In the genomic region with DNA sequence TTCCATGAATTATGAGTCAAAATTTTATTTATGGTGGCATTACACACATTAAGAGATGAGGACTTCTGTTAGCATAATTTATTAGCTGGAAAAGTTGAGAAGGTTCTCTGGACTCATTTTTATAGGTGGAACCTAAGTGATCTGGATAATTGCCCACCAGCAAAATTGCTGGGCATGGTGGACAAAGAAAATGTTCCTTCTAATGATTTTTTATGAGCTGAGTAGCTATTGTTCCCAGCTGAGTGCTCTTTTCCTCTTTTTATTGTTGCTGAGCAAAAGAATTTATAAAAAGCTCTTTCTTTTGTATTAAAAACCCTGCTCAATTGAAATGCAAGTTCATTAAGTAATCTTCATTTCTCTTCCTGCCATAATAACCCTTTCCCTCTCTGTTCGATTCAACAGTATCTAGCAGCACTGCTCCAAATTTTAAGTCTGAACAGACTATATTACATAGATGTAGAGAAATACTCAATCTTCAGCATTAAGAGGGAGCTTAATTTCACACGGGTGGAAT, we compare ENCODE assay signal across 27 cellular contexts.
"Had no signal": no experiment of that assay in that cellular context is flagged by ENCODE, and none has a peak within 500 bp of the region (broad histone marks: within the 10 kb centered on the region; RNA-seq: fewer than 3 reads in every experiment).

No MANE protein-coding gene starts in this region.

- ATAC-seq: activated CD8-positive, alpha-beta T cell treated with anti-CD3 and anti-CD28 coated beads, Interleukin-2, amount 10 ng/mL, durations not matched to agents 7 days and 5 days; activated naive CD8-positive, alpha-beta T cell treated with anti-CD3 and anti-CD28 coated beads, Interleukin-2, amount 50 U/mL, for 24 hours; Panc1 had no signal

- H3K4me3 Mint-ChIP-seq: activated CD4-positive, alpha-beta T cell treated with anti-CD3 and anti-CD28 coated beads, Interleukin-2, amount 10 ng/mL, durations not matched to agents 24 days and 14 days; activated CD8-positive, alpha-beta T cell treated with anti-CD3 and anti-CD28 coated beads, Interleukin-2, amount 10 ng/mL, durations not matched to agents 7 days and 5 days; activated naive CD8-positive, alpha-beta T cell; activated naive CD8-positive, alpha-beta T cell treated with anti-CD3 and anti-CD28 coated beads, Interleukin-2, amount 50 U/mL, for 24 hours; activated T-cell treated with anti-CD3 and anti-CD28 coated beads, Interleukin-2, amount 50 U/mL, for 24 hours; brain had no signal

- DNase-seq: activated CD4-positive, alpha-beta T cell treated with anti-CD3 and anti-CD28 coated beads, Interleukin-2, amount 10 ng/mL, durations not matched to agents 24 days and 14 days; activated CD4-positive, alpha-beta T cell treated with anti-CD3 and anti-CD28 coated beads, Interleukin-2, amount 50 U/mL, for 4 hours; activated CD8-positive, alpha-beta T cell treated with anti-CD3 and anti-CD28 coated beads, Interleukin-2, amount 10 ng/mL, durations not matched to agents 7 days and 5 days; activated gamma-delta T cell; activated naive CD4-positive, alpha-beta T cell treated with Interleukin-2 at 50 U/mL for 16 hours; activated naive CD8-positive, alpha-beta T cell treated with anti-CD3 and anti-CD28 coated beads, Interleukin-2, amount 50 U/mL, for 24 hours; activated T-cell treated with anti-CD3 and anti-CD28 coated beads, Interleukin-2, amount 50 U/mL, for 24 hours; anterior cingulate cortex; caudate nucleus; cerebellar nuclear complex; NCI-H1092 treated with DMSO at 0.1 percent for 48 hours; NCI-H1417; NCI-H146; NCI-H187; NCI-H2029 treated with DMSO at 0.1 percent for 48 hours; NCI-H2107; NCI-H226; NCI-H524; NCI-H69; SHP77; SJCRH30; T1000 had no signal

- H3K9me3 Mint-ChIP-seq: activated CD4-positive, alpha-beta T cell treated with anti-CD3 and anti-CD28 coated beads, Interleukin-2, amount 10 ng/mL, durations not matched to agents 24 days and 14 days; activated naive CD8-positive, alpha-beta T cell treated with anti-CD3 and anti-CD28 coated beads, Interleukin-2, amount 50 U/mL, for 24 hours; activated T-cell treated with anti-CD3 and anti-CD28 coated beads, Interleukin-2, amount 50 U/mL, for 24 hours; activated T-helper 2 cell treated with anti-CD3 and anti-CD28 coated beads, Interferon-gamma antibody, Interleukin-2, Interleukin-4, amounts not matched to agents 10 μg/mL and 5 μg/mL and 100 μg/mL, durations not matched to agents 14 hours and 24 hours and 36 hours; brain had no signal

- H3K27me3 Mint-ChIP-seq: activated naive CD8-positive, alpha-beta T cell; activated naive CD8-positive, alpha-beta T cell treated with anti-CD3 and anti-CD28 coated beads, Interleukin-2, amount 50 U/mL, for 24 hours; activated T-cell treated with anti-CD3 and anti-CD28 coated beads, Interleukin-2, amount 50 U/mL, for 24 hours; brain had no signal

- FAIRE-seq: bronchial epithelial cell had no signal

- H3K27ac Mint-ChIP-seq: activated CD4-positive, alpha-beta T cell treated with anti-CD3 and anti-CD28 coated beads, Interleukin-2, amount 10 ng/mL, durations not matched to agents 24 days and 14 days; activated CD8-positive, alpha-beta T cell treated with anti-CD3 and anti-CD28 coated beads, Interleukin-2, amount 10 ng/mL, durations not matched to agents 7 days and 5 days; activated naive CD8-positive, alpha-beta T cell; activated naive CD8-positive, alpha-beta T cell treated with anti-CD3 and anti-CD28 coated beads, Interleukin-2, amount 50 U/mL, for 24 hours; activated T-cell treated with anti-CD3 and anti-CD28 coated beads, Interleukin-2, amount 50 U/mL, for 24 hours; activated T-helper 2 cell treated with anti-CD3 and anti-CD28 coated beads, Interferon-gamma antibody, Interleukin-2, Interleukin-4, amounts not matched to agents 10 μg/mL and 5 μg/mL and 100 μg/mL, durations not matched to agents 14 hours and 24 hours and 36 hours had no signal

- H3K36me3 Mint-ChIP-seq: brain had no signal

- H3K4me1 Mint-ChIP-seq: activated CD4-positive, alpha-beta T cell treated with anti-CD3 and anti-CD28 coated beads, Interleukin-2, amount 10 ng/mL, durations not matched to agents 24 days and 14 days; activated naive CD8-positive, alpha-beta T cell treated with anti-CD3 and anti-CD28 coated beads, Interleukin-2, amount 50 U/mL, for 24 hours had no signal
